14 cellular contexts compared by ENCODE assay signal in genomic region chr14:103740991-103741689, GRCh38. TPM values are rescaled to one million over a fixed set of nuclear protein-coding genes. Genes with fewer than 3 reads are reported as not detected.
A peak's percentile ranks its signal among the peaks of the same experiment; 100 is the strongest.
DNase-seq lines count a peak whose midpoint lies in the region; ATAC-seq and TF ChIP-seq lines count a peak whose summit lies in the region.
"Had no signal": no experiment of that assay in that cellular context is flagged by ENCODE, and none has a peak within 500 bp of the region (broad histone marks: within the 10 kb centered on the region; RNA-seq: fewer than 3 reads in every experiment).

No MANE protein-coding gene starts in this region.

- no peak overlapping the region for H3K4me3 ChIP-seq in AG10803 (ENCODE audit: low read length)

- no peak for TF ChIP-seq CTCF in AG10803 (conservative IDR thresholded peaks at IDR 0.05; ENCODE audit: low read length)

- ATAC-seq in HG02610 (IDR thresholded peaks at IDR 0.05; ENCODE audit: unreplicated experiment) (no peak), HG03139 (IDR thresholded peaks at IDR 0.05; ENCODE audit: unreplicated experiment) (no peak)
- ATAC-seq: activated CD4-positive, alpha-beta T cell treated with anti-CD3 and anti-CD28 coated beads for 36 hours; activated naive CD4-positive, alpha-beta T cell treated with anti-CD3 and anti-CD28 coated beads, Interleukin-2, amount 50 U/mL, for 72 hours had no signal

- no peaks in the 10 kb centered on the region for H3K27me3 ChIP-seq in layer of hippocampus (ENCODE audit: control insufficient read depth, insufficient read depth, low read length)

- DNase-seq in AG10803 (ENCODE audit: low read depth) (peak; percentile 56), M059J (ENCODE audit: low read depth) (peak; percentile 5), inferior parietal cortex (ENCODE audit: extremely low spot score) (no peak)
- DNase-seq in activated CD4-positive, alpha-beta T cell treated with anti-CD3 and anti-CD28 coated beads for 1 hour: no peak
- DNase-seq: activated CD4-positive, alpha-beta T cell treated with anti-CD3 and anti-CD28 coated beads for 36 hours; central memory CD4-positive, alpha-beta T cell; NCI-H1694; NCI-H345; SHP77 treated with DMSO at 0.1 percent for 48 hours had no signal

- H3K27ac ChIP-seq in cingulate gyrus (ENCODE audit: low read depth, low read length) (peak overlapping the region; percentile 19), layer of hippocampus (ENCODE audit: low read depth, low read length) (peak overlapping the region; percentile 62)

RNA-seq across cellular contexts. Expression of gene ZFYVE21, which starts 25.5 kb away (rescaled TPM):
- 27.6 and 32.3 TPM in 2 replicates for total RNA-seq in M059J (2014; rRNA removed; shearing (Covaris generic))

RNA-seq across cellular contexts. Expression of gene XRCC3, which starts 25.9 kb away (rescaled TPM):
- 28.2 and 29.8 TPM in 2 replicates for total RNA-seq in M059J (2014; rRNA removed; shearing (Covaris generic))

Comparison
In these comparisons a context has a peak if more than half of its experiments do, and no peak if none do; other contexts are left out.
1. DNase-seq: peak in AG10803 (single experiment) and M059J (single experiment); none in activated CD4-positive, alpha-beta T cell treated with anti-CD3 and anti-CD28 coated beads for 1 hour (single experiment) and inferior parietal cortex (single experiment).